Comparison of ENCODE assay signal across 15 cellular contexts in the genomic region with DNA sequence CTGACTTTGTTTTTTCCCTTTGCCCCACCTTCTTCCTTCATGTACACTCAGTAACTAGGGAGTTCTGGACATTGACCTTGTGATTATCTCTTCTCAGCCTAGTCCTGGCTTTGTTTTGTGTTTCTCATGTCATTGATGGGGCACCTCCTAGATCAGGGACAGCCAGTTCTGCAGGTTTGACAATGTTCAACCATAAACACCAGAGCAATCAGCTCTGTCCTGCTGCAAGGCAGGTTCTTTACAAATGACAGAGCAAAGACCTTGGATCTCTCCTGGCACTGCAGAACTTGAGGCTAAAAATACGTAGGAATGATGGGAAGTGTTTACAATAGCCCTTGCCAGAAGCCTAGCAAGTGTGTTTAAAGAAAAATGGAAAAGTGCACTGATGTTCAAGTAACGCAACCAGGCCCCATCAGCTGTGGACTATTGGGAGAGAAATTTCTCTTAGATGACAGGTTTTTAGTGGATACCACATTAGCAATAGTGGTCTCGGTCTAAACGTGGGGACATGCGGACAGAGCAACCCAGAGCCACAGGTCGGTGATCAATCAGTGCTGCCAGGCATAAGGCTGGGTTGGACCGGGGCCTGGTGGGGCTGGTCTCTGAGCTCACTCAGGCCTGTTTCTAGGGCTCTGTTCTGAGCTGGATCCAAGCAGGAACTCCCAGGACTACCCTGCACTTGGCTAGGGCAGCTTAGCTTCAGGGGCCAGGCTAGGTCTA.
DNase-seq lines count a peak whose midpoint lies in the region; ATAC-seq and TF ChIP-seq lines count a peak whose summit lies in the region.
"Had no signal": no experiment of that assay in that cellular context is flagged by ENCODE, and none has a peak within 500 bp of the region (broad histone marks: within the 10 kb centered on the region; RNA-seq: fewer than 3 reads in every experiment).

No MANE protein-coding gene starts in this region.

- H3K27me3 ChIP-seq in fibroblast of lung (ENCODE audit: control insufficient read depth, insufficient read depth, low read length) (no peaks in the 10 kb centered on the region), stomach (no peaks in the 10 kb centered on the region)
- H3K27me3 ChIP-seq: BE2C, foreskin keratinocyte had no signal

- 16 to 26% (median 20%) methylated on average over 7 of the region's 7 CpGs for WGBS in stomach, 5 donors

- H3K4me2 ChIP-seq in fibroblast of lung (ENCODE audit: extremely low read depth, insufficient read depth, low read length) = no peak overlapping the region

- H3K9me3 Mint-ChIP-seq in mesothelial cell of epicardium (no peaks in the 10 kb centered on the region), chondrocyte (ENCODE audit: low read depth) (no peaks in the 10 kb centered on the region)
- H3K9me3 Mint-ChIP-seq: activated T-helper 2 cell treated with anti-CD3 and anti-CD28 coated beads, Interferon-gamma antibody, Interleukin-2, Interleukin-4, amounts not matched to agents 10 μg/mL and 5 μg/mL and 100 μg/mL, durations not matched to agents 14 hours and 24 hours and 36 hours had no signal

- no peaks in the 10 kb centered on the region for H3K79me2 ChIP-seq in fibroblast of lung (ENCODE audit: control insufficient read depth, insufficient read depth, low read length)

- H4K20me1 ChIP-seq in fibroblast of lung (ENCODE audit: control insufficient read depth, extremely low read depth, insufficient read depth, low read length) = no peaks in the 10 kb centered on the region

- H3K4me1 ChIP-seq in fibroblast of lung (ENCODE audit: control insufficient read depth, extremely low read depth, insufficient read depth, low read length) (no peaks in the 10 kb centered on the region), stomach (peaks cover 18 to 70% (median 40%) of the 10 kb centered on the region in 4 donors)
- H3K4me1 ChIP-seq: BE2C had no signal

- intact Hi-C loops in stomach (cut with DNase I; ENCODE audit: low total_unique reads) = no loop called here

- H3K4me1 Mint-ChIP-seq in mesothelial cell of epicardium (peaks cover 63% of the 10 kb centered on the region), chondrocyte (ENCODE audit: low read depth) (peaks cover 32% of the 10 kb centered on the region)
- H3K4me1 Mint-ChIP-seq: central memory CD8-positive, alpha-beta T cell had no signal

- no peak for TF ChIP-seq POLR2A in stomach (IDR thresholded peaks at IDR 0.05)

- TF ChIP-seq EP300 in stomach (IDR thresholded peaks at IDR 0.05) = peak; percentile 60

- H3K27ac Mint-ChIP-seq in mesothelial cell of epicardium (peak overlapping the region; percentile 25), chondrocyte (ENCODE audit: unreplicated experiment) (no peak overlapping the region)
- H3K27ac Mint-ChIP-seq: activated T-helper 2 cell treated with anti-CD3 and anti-CD28 coated beads, Interferon-gamma antibody, Interleukin-2, Interleukin-4, amounts not matched to agents 10 μg/mL and 5 μg/mL and 100 μg/mL, durations not matched to agents 14 hours and 24 hours and 36 hours had no signal

- no peak for ATAC-seq in GM19452 (IDR thresholded peaks at IDR 0.05; ENCODE audit: unreplicated experiment)
- ATAC-seq: foreskin keratinocyte had no signal

- H3K9me3 ChIP-seq in fibroblast of lung (ENCODE audit: control insufficient read depth, insufficient read depth, low read depth, low read length) (no peaks in the 10 kb centered on the region), stomach (no peaks in the 10 kb centered on the region)
- H3K9me3 ChIP-seq: BE2C had no signal

- H3K36me3 ChIP-seq in fibroblast of lung (ENCODE audit: control insufficient read depth, insufficient read depth, low read length) (no peaks in the 10 kb centered on the region), stomach (no peaks in the 10 kb centered on the region)
- H3K36me3 ChIP-seq: BE2C had no signal

- H3K4me3 ChIP-seq in fibroblast of lung (replicated peaks in 1 of 4; ENCODE audit: control extremely low read depth in 1 of 4, insufficient read depth in 1 of 4, low read depth in 3 of 4, low read length in 4 of 4) (no peak overlapping the region), stomach (no peak overlapping the region)
- H3K4me3 ChIP-seq: SK-N-MC had no signal

- H3K27ac ChIP-seq in fibroblast of lung (ENCODE audit: insufficient read depth, low read length) (no peak overlapping the region), stomach (peak overlapping the region; percentile 67 to 90 (median 84))
- H3K27ac ChIP-seq: foreskin keratinocyte, SK-N-MC had no signal

- DNase-seq in HuH-7.5 (ENCODE audit: low spot score) = peak; percentile 57
- peak; percentile 17 to 52 for DNase-seq in fibroblast of lung (ENCODE audit: low read depth in 2 of 2)
- no peak for DNase-seq in mesothelial cell of epicardium (ENCODE audit: low spot score in 2 of 2, unreplicated experiment in 2 of 2)
- DNase-seq in stomach = peak; percentile 58
- no peak for DNase-seq in chondrocyte (ENCODE audit: low spot score)
- DNase-seq in NOMO-1 treated with DMSO at 0.1 percent for 48 hours (lab: John Stamatoyannopoulos, UW; ENCODE audit: unreplicated experiment) = no peak
- no peak for DNase-seq in mesenteric fat pad (ENCODE audit: low spot score)
- DNase-seq: BE2C; foreskin keratinocyte; NCI-H524 treated with DMSO at 0.1 percent for 48 hours; stimulated activated CD8-positive, alpha-beta memory T cell treated with anti-CD3 and anti-CD28 coated beads, Interleukin-4, amount 100 ng/mL, for 48 hours had no signal

- no peak overlapping the region for H2AFZ ChIP-seq in fibroblast of lung (ENCODE audit: low read length)

- no peaks in the 10 kb centered on the region for H3K36me3 Mint-ChIP-seq in mesothelial cell of epicardium
- H3K36me3 Mint-ChIP-seq in chondrocyte (ENCODE audit: low read depth) = no peaks in the 10 kb centered on the region

- H3K9ac ChIP-seq in fibroblast of lung (ENCODE audit: insufficient read depth, low read length) = no peak overlapping the region

- H3K4me3 Mint-ChIP-seq in mesothelial cell of epicardium = no peak overlapping the region
- no peak overlapping the region for H3K4me3 Mint-ChIP-seq in chondrocyte (ENCODE audit: unreplicated experiment)
- H3K4me3 Mint-ChIP-seq: central memory CD8-positive, alpha-beta T cell had no signal

- no peaks in the 10 kb centered on the region for H3K27me3 Mint-ChIP-seq in mesothelial cell of epicardium (ENCODE audit: low read depth)
- H3K27me3 Mint-ChIP-seq in chondrocyte (ENCODE audit: low read depth) = no peaks in the 10 kb centered on the region

- TF ChIP-seq CTCF in fibroblast of lung (conservative IDR thresholded peaks at IDR 0.05 in 1 of 2, IDR thresholded peaks at IDR 0.05 in 1 of 2; ENCODE audit: low read depth in 1 of 2, low read length in 2 of 2) = no peak
- no peak for TF ChIP-seq CTCF in mesothelial cell of epicardium (IDR thresholded peaks at IDR 0.05; ENCODE audit: unreplicated experiment)
- no peak for TF ChIP-seq CTCF in stomach (IDR thresholded peaks at IDR 0.05)
- no peak for TF ChIP-seq CTCF in chondrocyte (IDR thresholded peaks at IDR 0.05)

Comparison
In these comparisons a context has a peak if more than half of its experiments do, and no peak if none do; other contexts are left out.
1. DNase-seq: peak in HuH-7.5 (single experiment), fibroblast of lung (2 of 2) and stomach (single experiment); none in mesothelial cell of epicardium (0 of 2), chondrocyte (single experiment), NOMO-1 treated with DMSO at 0.1 percent for 48 hours (single experiment) and mesenteric fat pad (single experiment).